ENCODE assay signal across 20 cellular contexts in the genomic region with DNA sequence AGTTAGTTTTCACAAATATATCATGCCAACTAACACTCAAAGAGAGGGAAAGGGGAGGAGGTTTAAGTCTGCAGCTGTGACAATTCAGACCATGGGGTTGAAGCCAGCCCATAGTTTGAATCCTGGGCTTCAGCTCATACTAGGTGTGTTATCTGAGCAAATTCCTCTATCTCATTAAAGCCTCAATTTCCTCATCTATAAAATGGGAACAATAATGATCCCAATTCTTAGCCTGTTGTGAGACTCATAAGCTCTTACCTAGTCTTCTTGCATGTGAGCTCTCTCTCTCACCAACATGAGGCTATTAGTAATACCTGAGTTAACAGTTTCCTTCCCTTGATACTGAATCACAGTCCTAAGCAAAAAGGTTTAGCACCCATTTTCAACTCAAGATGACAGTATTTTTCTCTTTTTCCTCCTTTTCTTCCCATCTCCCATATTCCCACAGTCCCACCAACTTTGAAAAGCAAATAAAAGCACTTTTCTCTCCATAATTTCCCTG. TPM values are rescaled to one million over a fixed set of nuclear protein-coding genes. Genes with fewer than 3 reads are reported as not detected.
A peak's percentile ranks its signal among the peaks of the same experiment; 100 is the strongest.
DNase-seq lines count a peak whose midpoint lies in the region; ATAC-seq, FAIRE-seq and TF ChIP-seq lines count a peak whose summit lies in the region.
"Had no signal": no experiment of that assay in that cellular context is flagged by ENCODE, and none has a peak within 500 bp of the region (broad histone marks: within the 10 kb centered on the region; RNA-seq: fewer than 3 reads in every experiment).

No MANE protein-coding gene starts in this region.

- CTCF ChIA-PET in HEK293 (lab: Yijun Ruan, JAX), result interaction anchor here (0.6 to 2.1 kb wide), 3 partner anchors 10 to 94 kb away, joined by 3 to 6 read pairs (median 5); no protein-coding TSS in a partner anchor

- H3K27me3 ChIP-seq in bronchial epithelial cell (ENCODE audit: control insufficient read depth, insufficient read depth, low read length), result no peaks in the 10 kb centered on the region
- H3K27me3 ChIP-seq: BE2C had no signal

- TF ChIP-seq CTCF in HEK293 (tag by site-specific recombination; IDR thresholded peaks at IDR 0.05) (no peak), bronchial epithelial cell (IDR thresholded peaks at IDR 0.05; ENCODE audit: insufficient read depth, low read length, severe bottlenecking) (no peak)

- no peak overlapping the region for H3K27ac ChIP-seq in HEK293 (ENCODE audit: extremely low read depth, low read depth, low read length)
- H3K27ac ChIP-seq: KMS-11 had no signal

- POLR2A ChIA-PET in HEK293 (lab: Yijun Ruan, JAX), result interaction anchor here (0.6 kb wide), 1 partner anchor 169 kb away, joined by 4 read pairs; no protein-coding TSS in a partner anchor

- peaks cover 78% of the 10 kb centered on the region for H3K4me1 Mint-ChIP-seq in activated naive CD4-positive, alpha-beta T cell treated with anti-CD3 and anti-CD28 coated beads, Interleukin-2, amount 50 U/mL, for 24 hours
- H3K4me1 Mint-ChIP-seq in stimulated activated effector memory CD8-positive, alpha-beta T cell treated with anti-CD3 and anti-CD28 coated beads, Interleukin-12 subunit alpha, Interleukin-12 subunit beta, amount 100 ng/mL, for 72 hours, result peaks cover 51% of the 10 kb centered on the region

- H3K9me3 ChIP-seq in HEK293 (ENCODE audit: control insufficient read depth, insufficient read depth, low read depth, low read length), result no peaks in the 10 kb centered on the region
- H3K9me3 ChIP-seq: BE2C, Caco-2 had no signal

- no peak for DNase-seq in activated naive CD4-positive, alpha-beta T cell treated with Interleukin-2 at 50 U/mL for 16 hours
- peak; percentile 25 for DNase-seq in bronchial epithelial cell (ENCODE audit: low read depth)
- DNase-seq in stimulated activated effector memory CD8-positive, alpha-beta T cell treated with anti-CD3 and anti-CD28 coated beads, Interleukin-12 subunit alpha, Interleukin-12 subunit beta, amount 100 ng/mL, for 72 hours (ENCODE audit: low spot score in 2 of 2), result no peak
- no peak for DNase-seq in NCI-H1436 (lab: John Stamatoyannopoulos, UW)
- DNase-seq: BE2C, Caco-2, DMS 273 treated with DMSO at 0.1 percent for 48 hours, DMS79 treated with DMSO at 0.1 percent for 48 hours, GOT3, NCI-H1105, NCI-H2029 treated with DMSO at 0.1 percent for 48 hours, NCI-H345, NCI-H524, NCI-H774 had no signal

- no peaks in the 10 kb centered on the region for H3K9me3 Mint-ChIP-seq in activated naive CD4-positive, alpha-beta T cell treated with anti-CD3 and anti-CD28 coated beads, Interleukin-2, amount 50 U/mL, for 24 hours
- H3K9me3 Mint-ChIP-seq in stimulated activated effector memory CD8-positive, alpha-beta T cell treated with anti-CD3 and anti-CD28 coated beads, Interleukin-12 subunit alpha, Interleukin-12 subunit beta, amount 100 ng/mL, for 72 hours, result no peaks in the 10 kb centered on the region

- H3K4me1 ChIP-seq in HEK293 (ENCODE audit: control insufficient read depth, insufficient read depth, low read length), result no peaks in the 10 kb centered on the region; the same call in 1 of the 2 replicates
- H3K4me1 ChIP-seq: BE2C, Caco-2 had no signal

- peak overlapping the region; percentile 52 for H3K27ac Mint-ChIP-seq in activated naive CD4-positive, alpha-beta T cell treated with anti-CD3 and anti-CD28 coated beads, Interleukin-2, amount 50 U/mL, for 24 hours
- peak overlapping the region; percentile 15 for H3K27ac Mint-ChIP-seq in stimulated activated effector memory CD8-positive, alpha-beta T cell treated with anti-CD3 and anti-CD28 coated beads, Interleukin-12 subunit alpha, Interleukin-12 subunit beta, amount 100 ng/mL, for 72 hours

- H3K27me3 Mint-ChIP-seq in activated naive CD4-positive, alpha-beta T cell treated with anti-CD3 and anti-CD28 coated beads, Interleukin-2, amount 50 U/mL, for 24 hours, result no peaks in the 10 kb centered on the region

- ATAC-seq in stimulated activated effector memory CD8-positive, alpha-beta T cell treated with anti-CD3 and anti-CD28 coated beads, Interleukin-12 subunit alpha, Interleukin-12 subunit beta, amount 100 ng/mL, for 72 hours, result peak; percentile 81
- ATAC-seq in GM19452 (IDR thresholded peaks at IDR 0.05; ENCODE audit: unreplicated experiment), result no peak
- ATAC-seq: HCT116 had no signal

- peaks cover 0 to 10% of the 10 kb centered on the region in 2 experiments; a peak in 1 of 3 replicates for H3K36me3 ChIP-seq in HEK293 (ENCODE audit: control insufficient read depth in 2 of 2, insufficient read depth in 1 of 2, low read length in 2 of 2)
- no peaks in the 10 kb centered on the region for H3K36me3 ChIP-seq in bronchial epithelial cell (ENCODE audit: control insufficient read depth, insufficient read depth, low read length)

- no peak overlapping the region for H3K4me3 Mint-ChIP-seq in activated naive CD4-positive, alpha-beta T cell treated with anti-CD3 and anti-CD28 coated beads, Interleukin-2, amount 50 U/mL, for 24 hours
- H3K4me3 Mint-ChIP-seq in stimulated activated effector memory CD8-positive, alpha-beta T cell treated with anti-CD3 and anti-CD28 coated beads, Interleukin-12 subunit alpha, Interleukin-12 subunit beta, amount 100 ng/mL, for 72 hours, result no peak overlapping the region

- no peak overlapping the region for H3K4me3 ChIP-seq in HEK293 (ENCODE audit: low read depth, low read length)
- no peak overlapping the region for H3K4me3 ChIP-seq in bronchial epithelial cell (ENCODE audit: low read depth, low read length)

- FAIRE-seq in bronchial epithelial cell (lab: Jason Lieb, UNC), result no peak
- FAIRE-seq: GM12892 had no signal

- H3K36me3 Mint-ChIP-seq in activated naive CD4-positive, alpha-beta T cell treated with anti-CD3 and anti-CD28 coated beads, Interleukin-2, amount 50 U/mL, for 24 hours, result peaks cover 22% of the 10 kb centered on the region
- peaks cover 41% of the 10 kb centered on the region for H3K36me3 Mint-ChIP-seq in stimulated activated effector memory CD8-positive, alpha-beta T cell treated with anti-CD3 and anti-CD28 coated beads, Interleukin-12 subunit alpha, Interleukin-12 subunit beta, amount 100 ng/mL, for 72 hours

TF ChIP-seq in HEK293, 187 proteins besides CTCF, POLR2A, EP300 and RAD21:
- peak; percentile 97 for TF ChIP-seq ZNF664 (tag by site-specific recombination; IDR thresholded peaks at IDR 0.05)
- TF ChIP-seq, protein P1, sequence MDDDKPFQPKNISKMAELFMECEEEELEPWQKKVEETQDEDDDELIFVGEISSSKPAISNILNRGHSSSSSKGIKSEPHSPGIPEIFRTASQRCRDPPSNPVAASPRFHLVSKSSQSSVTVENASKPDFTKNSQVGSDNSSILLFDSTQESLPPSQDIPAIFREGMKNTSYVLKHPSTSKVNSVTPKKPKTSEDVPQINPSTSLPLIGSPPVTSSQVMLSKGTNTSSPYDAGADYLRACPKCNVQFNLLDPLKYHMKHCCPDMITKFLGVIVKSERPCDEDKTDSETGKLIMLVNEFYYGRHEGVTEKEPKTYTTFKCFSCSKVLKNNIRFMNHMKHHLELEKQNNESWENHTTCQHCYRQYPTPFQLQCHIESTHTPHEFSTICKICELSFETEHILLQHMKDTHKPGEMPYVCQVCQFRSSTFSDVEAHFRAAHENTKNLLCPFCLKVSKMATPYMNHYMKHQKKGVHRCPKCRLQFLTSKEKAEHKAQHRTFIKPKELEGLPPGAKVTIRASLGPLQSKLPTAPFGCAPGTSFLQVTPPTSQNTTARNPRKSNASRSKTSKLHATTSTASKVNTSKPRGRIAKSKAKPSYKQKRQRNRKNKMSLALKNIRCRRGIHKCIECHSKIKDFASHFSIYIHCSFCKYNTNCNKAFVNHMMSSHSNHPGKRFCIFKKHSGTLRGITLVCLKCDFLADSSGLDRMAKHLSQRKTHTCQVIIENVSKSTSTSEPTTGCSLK (tag by site-specific recombination; IDR thresholded peaks at IDR 0.05), result no peak

RNA-seq across cellular contexts. Expression of a gene that starts 49.8 kb away (rescaled TPM):
- total RNA-seq in bronchial epithelial cell, result 59.0 and 85.6 TPM in 2 replicates
